ENCODE assay signal across 17 cellular contexts in the genomic region with DNA sequence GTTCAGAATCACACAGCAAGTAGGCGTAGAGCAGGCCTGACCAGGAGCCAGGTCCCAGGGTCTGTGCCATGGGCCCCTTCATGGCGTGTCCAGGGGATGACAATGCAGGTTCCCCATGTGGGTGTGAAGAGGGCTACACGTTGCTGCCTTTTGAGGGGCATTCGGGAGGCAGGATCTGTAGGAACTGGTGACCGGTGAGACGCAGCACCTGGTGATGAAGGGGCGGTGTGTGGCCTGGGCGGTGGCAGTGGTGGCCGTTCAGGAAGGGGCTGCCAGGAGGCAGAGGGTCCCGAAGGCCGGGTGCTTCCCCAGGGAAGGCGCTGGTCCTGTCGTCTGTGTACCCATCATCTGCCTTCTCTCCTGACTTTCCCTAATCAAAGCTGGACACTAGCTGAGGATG. TPM values are rescaled to one million over a fixed set of nuclear protein-coding genes. Genes with fewer than 3 reads are reported as not detected.
"Had no signal": no experiment of that assay in that cellular context is flagged by ENCODE, and none has a peak within 500 bp of the region (broad histone marks: within the 10 kb centered on the region; RNA-seq: fewer than 3 reads in every experiment).

No MANE protein-coding gene starts in this region.

- FAIRE-seq: pancreas had no signal

- H3K27ac ChIP-seq: pancreas, SK-N-MC, VCaP had no signal

- H3K27me3 ChIP-seq: pancreas had no signal

- ATAC-seq: activated CD8-positive, alpha-beta T cell treated with anti-CD3 and anti-CD28 coated beads, Interleukin-2, amount 10 ng/mL, durations not matched to agents 7 days and 5 days; activated naive CD8-positive, alpha-beta T cell treated with anti-CD3 and anti-CD28 coated beads, Interleukin-2, amount 50 U/mL, for 24 hours had no signal

- H3K4me1 ChIP-seq: pancreas had no signal

- H3K4me3 ChIP-seq: pancreas, SK-N-MC had no signal

- H3K9me3 ChIP-seq: pancreas had no signal

- H3K36me3 ChIP-seq: pancreas had no signal

- DNase-seq: activated CD4-positive, alpha-beta T cell treated with anti-CD3 and anti-CD28 coated beads for 4 hours; activated CD8-positive, alpha-beta memory T cell treated with anti-CD3 and anti-CD28 coated beads, Interleukin-2, amount 50 U/mL, for 48 hours; activated CD8-positive, alpha-beta T cell treated with anti-CD3 and anti-CD28 coated beads, Interleukin-2, amount 10 ng/mL, durations not matched to agents 7 days and 5 days; activated naive CD4-positive, alpha-beta T cell treated with Interleukin-2 at 50 U/mL for 16 hours; activated naive CD8-positive, alpha-beta T cell treated with anti-CD3 and anti-CD28 coated beads, Interleukin-2, amount 50 U/mL, for 24 hours; central memory CD4-positive, alpha-beta T cell; cortex of kidney; effector CD8-positive, alpha-beta T cell; stimulated activated CD4-positive, alpha-beta T cell treated with anti-CD3 and anti-CD28 coated beads, Interleukin-2, amount 100 ng/mL, for 24 hours; stimulated activated naive CD4-positive, alpha-beta T cell treated with Interleukin-2 at 50 U/mL for 16 hours; T-helper 1 cell had no signal

RNA-seq across cellular contexts. Expression of a gene that starts 34.6 kb away (rescaled TPM):
- total RNA-seq: activated CD8-positive, alpha-beta T cell treated with anti-CD3 and anti-CD28 coated beads, Interleukin-2, amount 10 ng/mL, durations not matched to agents 7 days and 5 days; activated T-helper 1 cell treated with anti-CD3 and anti-CD28 coated beads, Interleukin-12 subunit alpha, Interleukin-12 subunit beta, Interleukin-2, Interleukin-4 antibody, amounts not matched to agents 30 ng/mL and 10 ng/mL and 1 ng/mL, durations not matched to agents 14 hours and 24 hours and 36 hours; pancreas; temporal lobe had no signal
- polyA plus RNA-seq: neural cell had no signal
